6 cellular contexts compared by ENCODE assay signal in genomic region chr2:2185483-2186423, GRCh38.
DNase-seq lines count a peak whose midpoint lies in the region; TF ChIP-seq lines count a peak whose summit lies in the region.
"Not testable (repeated sequence)": the region's sequence is repeated elsewhere in the genome, so short reads cannot be mapped to it uniquely, and the experiment has no call there.

No MANE protein-coding gene starts in this region.

- H3K36me3 ChIP-seq in H7 (replicated peaks; ENCODE audit: control insufficient read depth, insufficient read depth, low read length); esophagus muscularis mucosa; testis (ENCODE audit: low read depth, missing control alignments): not testable (repeated sequence)

- TF ChIP-seq POLR2A in esophagus muscularis mucosa (IDR thresholded peaks at IDR 0.05; ENCODE audit: low read depth); testis (IDR thresholded peaks at IDR 0.05): not testable (repeated sequence)

- not testable (repeated sequence) for H3K9me3 ChIP-seq in esophagus muscularis mucosa, testis

- H3K4me1 Mint-ChIP-seq in activated CD4-positive, alpha-beta T cell treated with anti-CD3 and anti-CD28 coated beads, Interleukin-2, amount 10 ng/mL, durations not matched to agents 24 days and 14 days; osteocyte (ENCODE audit: unreplicated experiment): not testable (repeated sequence)

- not testable (repeated sequence) for TF ChIP-seq EP300 in esophagus muscularis mucosa (IDR thresholded peaks at IDR 0.05)

- H3K27ac ChIP-seq in dorsolateral prefrontal cortex (peak overlapping the region in 43 of 59 donors; percentile 4 to 85 (median 66)), testis (peak overlapping the region; percentile 65 to 73)
- H3K27ac ChIP-seq in esophagus muscularis mucosa (replicated peaks in 1 of 4): not testable (repeated sequence)

- not testable (repeated sequence) for H3K27me3 Mint-ChIP-seq in activated CD4-positive, alpha-beta T cell treated with anti-CD3 and anti-CD28 coated beads, Interleukin-2, amount 10 ng/mL, durations not matched to agents 24 days and 14 days; osteocyte (ENCODE audit: unreplicated experiment)

- not testable (repeated sequence) for H3K4me3 ChIP-seq in H7 (ENCODE audit: insufficient read depth, low read depth, low read length); dorsolateral prefrontal cortex; esophagus muscularis mucosa
- H3K4me3 ChIP-seq in testis: peak overlapping the region; percentile 40 to 43

- H3K27ac Mint-ChIP-seq in activated CD4-positive, alpha-beta T cell treated with anti-CD3 and anti-CD28 coated beads, Interleukin-2, amount 10 ng/mL, durations not matched to agents 24 days and 14 days; osteocyte (ENCODE audit: unreplicated experiment): not testable (repeated sequence)

- H3K4me1 ChIP-seq in esophagus muscularis mucosa, testis: not testable (repeated sequence)

- 96% methylated on average over 92 of the region's 110 CpGs for WGBS in esophagus muscularis mucosa
- 79 to 87% methylated on average over 93 to 109 of the region's 110 CpGs for WGBS in testis, 2 donors

- not testable (repeated sequence) for H3K9me3 Mint-ChIP-seq in activated CD4-positive, alpha-beta T cell treated with anti-CD3 and anti-CD28 coated beads, Interleukin-2, amount 10 ng/mL, durations not matched to agents 24 days and 14 days; osteocyte (ENCODE audit: unreplicated experiment)

- intact Hi-C loops in activated CD4-positive, alpha-beta T cell treated with anti-CD3 and anti-CD28 coated beads, Interleukin-2, amount 10 ng/mL, durations not matched to agents 24 days and 14 days (cut with micrococcal nuclease); dorsolateral prefrontal cortex (cut with DNase I); esophagus muscularis mucosa (cut with DNase I); testis (cut with DNase I; ENCODE audit: low total_unique reads): not testable (repeated sequence)

- not testable (repeated sequence) for H3K27me3 ChIP-seq in H7 (ENCODE audit: control insufficient read depth, insufficient read depth, low read length); dorsolateral prefrontal cortex; esophagus muscularis mucosa; testis

- not testable (repeated sequence) for TF ChIP-seq CTCF in dorsolateral prefrontal cortex (IDR thresholded peaks at IDR 0.05 in 54 of 56, conservative IDR thresholded peaks at IDR 0.05 in 2 of 56; ENCODE audit: low read depth in 1 of 56, partially characterized antibody in 56 of 56); esophagus muscularis mucosa (IDR thresholded peaks at IDR 0.05); osteocyte (IDR thresholded peaks at IDR 0.05); testis (IDR thresholded peaks at IDR 0.05)

- DNase-seq in H7: peak; percentile 4
- peak; percentile 37 for DNase-seq in activated CD4-positive, alpha-beta T cell treated with anti-CD3 and anti-CD28 coated beads, Interleukin-2, amount 10 ng/mL, durations not matched to agents 24 days and 14 days
- not testable (repeated sequence) for DNase-seq in dorsolateral prefrontal cortex
- peak; percentile 17 for DNase-seq in esophagus muscularis mucosa (ENCODE audit: extremely low spot score)
- peak; percentile 72 for DNase-seq in osteocyte (ENCODE audit: extremely low spot score, unreplicated experiment)
- DNase-seq in testis: peak; percentile 35

- not testable (repeated sequence) for H3K36me3 Mint-ChIP-seq in activated CD4-positive, alpha-beta T cell treated with anti-CD3 and anti-CD28 coated beads, Interleukin-2, amount 10 ng/mL, durations not matched to agents 24 days and 14 days (ENCODE audit: low read depth); osteocyte (ENCODE audit: unreplicated experiment)

- H3K4me3 Mint-ChIP-seq in activated CD4-positive, alpha-beta T cell treated with anti-CD3 and anti-CD28 coated beads, Interleukin-2, amount 10 ng/mL, durations not matched to agents 24 days and 14 days; osteocyte (ENCODE audit: unreplicated experiment): not testable (repeated sequence)
